Comparison of ENCODE assay signal across 8 cellular contexts in the genomic region with DNA sequence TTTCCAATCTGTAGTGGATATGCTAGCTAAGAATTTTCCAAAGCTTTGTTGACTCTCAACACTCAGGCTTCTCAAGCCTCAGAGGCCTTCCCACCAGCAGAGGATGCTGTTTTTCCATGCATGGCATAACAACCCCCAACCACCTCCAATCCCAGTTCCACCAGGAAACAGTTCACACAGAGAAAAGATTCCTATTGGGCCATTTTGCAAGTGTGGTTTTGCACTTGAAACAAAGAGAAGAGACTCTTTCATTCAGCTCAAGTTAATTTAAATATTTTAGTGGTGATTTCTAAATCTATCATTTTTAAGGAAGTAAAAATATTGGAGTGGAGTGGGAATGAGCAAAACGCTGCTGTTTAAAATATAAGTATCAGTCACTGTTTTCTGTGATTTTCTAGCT.
DNase-seq lines count a peak whose midpoint lies in the region; ATAC-seq, FAIRE-seq and TF ChIP-seq lines count a peak whose summit lies in the region.

No MANE protein-coding gene starts in this region.

- TF ChIP-seq RAD21 in A549 (conservative IDR thresholded peaks at IDR 0.05 in 1 of 2, IDR thresholded peaks at IDR 0.05 in 1 of 2) (peak; percentile 93 to 100), HCT116 (IDR thresholded peaks at IDR 0.05; ENCODE audit: low read depth) (peak; percentile 99)

- H3K9me3 Mint-ChIP-seq in stimulated activated naive B cell treated with anti-CD40 and anti-IgM and Interleukin-4, amounts not matched to agents 10 μg/mL and 1 μg/mL and 100 μg/mL, for 72 hours, result no peaks in the 10 kb centered on the region
- H3K9me3 Mint-ChIP-seq in activated T-helper 2 cell treated with anti-CD3 and anti-CD28 coated beads, Interferon-gamma antibody, Interleukin-2, Interleukin-4, amounts not matched to agents 10 μg/mL and 5 μg/mL and 100 μg/mL, durations not matched to agents 14 hours and 24 hours and 36 hours, result no peaks in the 10 kb centered on the region

- intact Hi-C loops in HCT116 (cut with micrococcal nuclease), result loop anchor here (1.0 to 2.0 kb wide), 5 partner anchors 106 to 1398 kb away; no protein-coding TSS in a partner anchor
- intact Hi-C loops in lower leg skin (cut with DNase I; ENCODE audit: low total_unique reads), result no loop called here
- intact Hi-C loops in activated T-helper 2 cell treated with anti-CD3 and anti-CD28 coated beads, Interferon-gamma antibody, Interleukin-2, Interleukin-4, amounts not matched to agents 10 μg/mL and 5 μg/mL and 100 μg/mL, durations not matched to agents 14 hours and 24 hours and 36 hours (cut with micrococcal nuclease), result no loop called here

- 89% methylated on average over 1 of the region's 1 CpG for WGBS in A549 (ENCODE audit: missing lambda C conversion rate)
- WGBS in lower leg skin, 2 donors, result 35 to 53% methylated on average over 1 of the region's 1 CpG

- BruUV-seq in HCT116 (replicated peaks; lab: Mats Ljungman, UMichigan), result no TSS peak

- no peak overlapping the region for H3K4me3 Mint-ChIP-seq in stimulated activated naive B cell treated with anti-CD40 and anti-IgM and Interleukin-4, amounts not matched to agents 10 μg/mL and 1 μg/mL and 100 μg/mL, for 72 hours
- no peak overlapping the region for H3K4me3 Mint-ChIP-seq in activated T-helper 2 cell treated with anti-CD3 and anti-CD28 coated beads, Interferon-gamma antibody, Interleukin-2, Interleukin-4, amounts not matched to agents 10 μg/mL and 5 μg/mL and 100 μg/mL, durations not matched to agents 14 hours and 24 hours and 36 hours (ENCODE audit: low read depth)

- no peaks in the 10 kb centered on the region for H3K27me3 ChIP-seq in HCT116 (ENCODE audit: insufficient read depth, low read length)

- TF ChIP-seq EP300 in A549 (IDR thresholded peaks at IDR 0.05), result no peak

- CTCF ChIA-PET in A549 (lab: Yijun Ruan, JAX) (interaction anchor here (0.6 to 5.2 kb wide), 42 partner anchors 9 to 1403 kb away, joined by 3 to 57 read pairs (median 4); a partner anchor contains a TSS), HCT116 (lab: Charles Lee) (interaction anchor here (0.6 to 4.2 kb wide), 29 partner anchors 10 to 1401 kb away, joined by 3 to 89 read pairs (median 4); a partner anchor contains a TSS)

- FAIRE-seq in A549 (lab: Jason Lieb, UNC), result peak; percentile 92

- H3K36me3 ChIP-seq in HCT116 (ENCODE audit: control insufficient read depth in 1 of 2, insufficient read depth in 2 of 2, low read length in 2 of 2), result no peaks in the 10 kb centered on the region

- TF ChIP-seq CTCF in A549 (IDR thresholded peaks at IDR 0.05), result peak; percentile 91
- TF ChIP-seq CTCF in HCT116 (IDR thresholded peaks at IDR 0.05 in 2 of 3, conservative IDR thresholded peaks at IDR 0.05 in 1 of 3; ENCODE audit: borderline replicate concordance in 1 of 3, insufficient read depth in 1 of 3, low read depth in 2 of 3, low read length in 2 of 3), result peak; percentile 92 to 98 (median 98)
- TF ChIP-seq CTCF in lower leg skin (IDR thresholded peaks at IDR 0.05), result peak in 1 of 3 donors; percentile 61

- H3K4me3 ChIP-seq in A549, result no peak overlapping the region
- H3K4me3 ChIP-seq in HCT116 (replicated peaks in 1 of 2; ENCODE audit: low read depth in 1 of 2, low read length in 2 of 2), result no peak overlapping the region
- no peak overlapping the region for H3K4me3 ChIP-seq in lower leg skin (ENCODE audit: low read depth, poor library complexity, severe bottlenecking)

- no peaks in the 10 kb centered on the region for H3K4me1 Mint-ChIP-seq in stimulated activated naive B cell treated with anti-CD40 and anti-IgM and Interleukin-4, amounts not matched to agents 10 μg/mL and 1 μg/mL and 100 μg/mL, for 72 hours
- H3K4me1 Mint-ChIP-seq in activated T-helper 2 cell treated with anti-CD3 and anti-CD28 coated beads, Interferon-gamma antibody, Interleukin-2, Interleukin-4, amounts not matched to agents 10 μg/mL and 5 μg/mL and 100 μg/mL, durations not matched to agents 14 hours and 24 hours and 36 hours (ENCODE audit: low read depth), result no peaks in the 10 kb centered on the region

- no peaks in the 10 kb centered on the region for H4K20me1 ChIP-seq in HCT116 (ENCODE audit: insufficient read depth)

- no peak overlapping the region for H3K27ac Mint-ChIP-seq in stimulated activated naive B cell treated with anti-CD40 and anti-IgM and Interleukin-4, amounts not matched to agents 10 μg/mL and 1 μg/mL and 100 μg/mL, for 72 hours
- no peak overlapping the region for H3K27ac Mint-ChIP-seq in activated T-helper 2 cell treated with anti-CD3 and anti-CD28 coated beads, Interferon-gamma antibody, Interleukin-2, Interleukin-4, amounts not matched to agents 10 μg/mL and 5 μg/mL and 100 μg/mL, durations not matched to agents 14 hours and 24 hours and 36 hours

- H3K36me3 Mint-ChIP-seq in stimulated activated naive B cell treated with anti-CD40 and anti-IgM and Interleukin-4, amounts not matched to agents 10 μg/mL and 1 μg/mL and 100 μg/mL, for 72 hours, result no peaks in the 10 kb centered on the region
- H3K36me3 Mint-ChIP-seq in activated T-helper 2 cell treated with anti-CD3 and anti-CD28 coated beads, Interferon-gamma antibody, Interleukin-2, Interleukin-4, amounts not matched to agents 10 μg/mL and 5 μg/mL and 100 μg/mL, durations not matched to agents 14 hours and 24 hours and 36 hours (ENCODE audit: low read depth), result no peaks in the 10 kb centered on the region

- 0 out of 6 replicates have a peak overlapping the region, but pooled peaks of 1 of the 2 experiments have one; percentile 17 for H3K27ac ChIP-seq in A549
- no peak overlapping the region for H3K27ac ChIP-seq in HCT116 (ENCODE audit: low read depth, low read length)

- ATAC-seq in A549 (peak; percentile 94 to 99), HCT116 (peak; percentile 100)
- no peak for ATAC-seq in stimulated activated naive B cell treated with anti-CD40 and anti-IgM and Interleukin-4, amounts not matched to agents 10 μg/mL and 1 μg/mL and 100 μg/mL, for 72 hours (replicated peaks)

- no peak overlapping the region for H3K9ac ChIP-seq in HCT116 (ENCODE audit: low read length)

- no peaks in the 10 kb centered on the region for H3K79me2 ChIP-seq in HCT116 (ENCODE audit: insufficient read depth, low read length)

- DNase-seq in A549 (ENCODE audit: low read depth in 1 of 2, low spot score in 1 of 2) (peak; percentile 64 to 86), HCT116 (ENCODE audit: low read depth, low spot score) (peak; percentile 81), NCI-H748 treated with DMSO at 0.1 percent for 48 hours (lab: John Stamatoyannopoulos, UW) (peak; percentile 69), dermis blood vessel endothelial cell (peak; percentile 90), lower leg skin (ENCODE audit: low spot score in 2 of 2) (peak; percentile 65 to 89)
- DNase-seq in NK-92 treated with Interleukin-12 subunit alpha and Interleukin-12 subunit beta, amount 100 ng/mL, for 24 hours (lab: John Stamatoyannopoulos, UW), result no peak
- no peak for DNase-seq in stimulated activated naive B cell treated with anti-CD40 and anti-IgM and Interleukin-4, amounts not matched to agents 10 μg/mL and 1 μg/mL and 100 μg/mL, for 72 hours
- no peak for DNase-seq in activated T-helper 2 cell treated with anti-CD3 and anti-CD28 coated beads, Interferon-gamma antibody, Interleukin-2, Interleukin-4, amounts not matched to agents 10 μg/mL and 5 μg/mL and 100 μg/mL, durations not matched to agents 14 hours and 24 hours and 36 hours (ENCODE audit: low spot score)

- H3K4me1 ChIP-seq in A549 (0 out of 3 replicates have a peak, but pooled peaks cover 5% of the 10 kb centered on the region), HCT116 (ENCODE audit: control insufficient read depth in 1 of 2, insufficient read depth in 2 of 2, low read length in 2 of 2) (no peaks in the 10 kb centered on the region)

- H3K9me3 ChIP-seq in A549 (no peaks in the 10 kb centered on the region), HCT116 (ENCODE audit: control insufficient read depth in 1 of 2, insufficient read depth in 1 of 2, low read depth in 1 of 2, low read length in 2 of 2) (no peaks in the 10 kb centered on the region)

- peaks cover 24 to 30% of the 10 kb centered on the region in 2 donors for H3K27me3 Mint-ChIP-seq in stimulated activated naive B cell treated with anti-CD40 and anti-IgM and Interleukin-4, amounts not matched to agents 10 μg/mL and 1 μg/mL and 100 μg/mL, for 72 hours
- H3K27me3 Mint-ChIP-seq in activated T-helper 2 cell treated with anti-CD3 and anti-CD28 coated beads, Interferon-gamma antibody, Interleukin-2, Interleukin-4, amounts not matched to agents 10 μg/mL and 5 μg/mL and 100 μg/mL, durations not matched to agents 14 hours and 24 hours and 36 hours (ENCODE audit: low read depth), result peaks cover 17% of the 10 kb centered on the region

- RAD21 ChIA-PET in HCT116 (lab: Charles Lee; ENCODE audit: low non-redundant PET in 1 of 2, low total read pairs in 2 of 2, uncharacterized antibody in 2 of 2, unreplicated experiment in 2 of 2), result interaction anchor here (0.6 to 1.8 kb wide), 6 partner anchors 12 to 814 kb away, joined by 3 to 23 read pairs (median 6); a partner anchor contains a TSS

- POLR2A ChIA-PET in A549 (lab: Yijun Ruan, JAX), result interaction anchor here (1.2 kb wide), 2 partner anchors 368 to 398 kb away, joined by 3 read pairs; a partner anchor contains a TSS
- POLR2A ChIA-PET in HCT116 (lab: Charles Lee), result interaction anchor here (0.6 to 1.5 kb wide), 5 partner anchors 9 to 1402 kb away, joined by 3 to 5 read pairs (median 4); a partner anchor contains a TSS

- H2AFZ ChIP-seq in HCT116 (ENCODE audit: low read depth, low read length, poor library complexity, severe bottlenecking), result peak overlapping the region; percentile 37

- 0 out of 2 replicates have a peak, but pooled peaks cover 1% of the 10 kb centered on the region for H3K9me2 ChIP-seq in HCT116 (ENCODE audit: insufficient read depth)

- no peak for TF ChIP-seq POLR2A in A549 (IDR thresholded peaks at IDR 0.05; ENCODE audit: low read length)
- TF ChIP-seq POLR2A in HCT116 (IDR thresholded peaks at IDR 0.05; ENCODE audit: borderline replicate concordance, extremely low read depth, insufficient read depth, insufficient read length), result no peak
- TF ChIP-seq POLR2A in lower leg skin (IDR thresholded peaks at IDR 0.05), result no peak

- H3K4me2 ChIP-seq in A549, result no peak overlapping the region
- H3K4me2 ChIP-seq in HCT116 (ENCODE audit: low read length), result no peak overlapping the region

TF ChIP-seq in A549, 52 proteins besides CTCF, POLR2A, EP300 and RAD21:
- TF ChIP-seq RFX5 (IDR thresholded peaks at IDR 0.05), result no peak
- TF ChIP-seq FOSB (CRISPR knock-in tag; IDR thresholded peaks at IDR 0.05), result no peak
- TF ChIP-seq SMC3 (IDR thresholded peaks at IDR 0.05), result peak; percentile 95

TF ChIP-seq in HCT116, 20 proteins besides CTCF, POLR2A, EP300 and RAD21:
- no peak for TF ChIP-seq YY1 (IDR thresholded peaks at IDR 0.05; ENCODE audit: extremely low read depth, insufficient replicate concordance, low read depth, low read length)
- TF ChIP-seq SP1 (IDR thresholded peaks at IDR 0.05; ENCODE audit: low read depth), result 0 out of 2 replicates have a peak, but pooled peaks have one; percentile 11
- no peak for TF ChIP-seq CBX3 (IDR thresholded peaks at IDR 0.05; ENCODE audit: low read depth)
- no peak for TF ChIP-seq EGR1 (IDR thresholded peaks at IDR 0.05; ENCODE audit: low read depth)

Comparison
In these comparisons a context has a peak if more than half of its experiments do, and no peak if none do; other contexts are left out.
1. ATAC-seq: peak in A549 (2 of 2) and HCT116 (single experiment); none in stimulated activated naive B cell treated with anti-CD40 and anti-IgM and Interleukin-4, amounts not matched to agents 10 μg/mL and 1 μg/mL and 100 μg/mL, for 72 hours (0 of 2).
2. DNase-seq: peak in A549 (2 of 2), HCT116 (single experiment), NCI-H748 treated with DMSO at 0.1 percent for 48 hours (single experiment), dermis blood vessel endothelial cell (single experiment) and lower leg skin (2 of 2); none in NK-92 treated with Interleukin-12 subunit alpha and Interleukin-12 subunit beta, amount 100 ng/mL, for 24 hours (single experiment), stimulated activated naive B cell treated with anti-CD40 and anti-IgM and Interleukin-4, amounts not matched to agents 10 μg/mL and 1 μg/mL and 100 μg/mL, for 72 hours (single experiment) and activated T-helper 2 cell treated with anti-CD3 and anti-CD28 coated beads, Interferon-gamma antibody, Interleukin-2, Interleukin-4, amounts not matched to agents 10 μg/mL and 5 μg/mL and 100 μg/mL, durations not matched to agents 14 hours and 24 hours and 36 hours (single experiment).